Comparison of ENCODE assay signal across 8 cellular contexts in the genomic region with DNA sequence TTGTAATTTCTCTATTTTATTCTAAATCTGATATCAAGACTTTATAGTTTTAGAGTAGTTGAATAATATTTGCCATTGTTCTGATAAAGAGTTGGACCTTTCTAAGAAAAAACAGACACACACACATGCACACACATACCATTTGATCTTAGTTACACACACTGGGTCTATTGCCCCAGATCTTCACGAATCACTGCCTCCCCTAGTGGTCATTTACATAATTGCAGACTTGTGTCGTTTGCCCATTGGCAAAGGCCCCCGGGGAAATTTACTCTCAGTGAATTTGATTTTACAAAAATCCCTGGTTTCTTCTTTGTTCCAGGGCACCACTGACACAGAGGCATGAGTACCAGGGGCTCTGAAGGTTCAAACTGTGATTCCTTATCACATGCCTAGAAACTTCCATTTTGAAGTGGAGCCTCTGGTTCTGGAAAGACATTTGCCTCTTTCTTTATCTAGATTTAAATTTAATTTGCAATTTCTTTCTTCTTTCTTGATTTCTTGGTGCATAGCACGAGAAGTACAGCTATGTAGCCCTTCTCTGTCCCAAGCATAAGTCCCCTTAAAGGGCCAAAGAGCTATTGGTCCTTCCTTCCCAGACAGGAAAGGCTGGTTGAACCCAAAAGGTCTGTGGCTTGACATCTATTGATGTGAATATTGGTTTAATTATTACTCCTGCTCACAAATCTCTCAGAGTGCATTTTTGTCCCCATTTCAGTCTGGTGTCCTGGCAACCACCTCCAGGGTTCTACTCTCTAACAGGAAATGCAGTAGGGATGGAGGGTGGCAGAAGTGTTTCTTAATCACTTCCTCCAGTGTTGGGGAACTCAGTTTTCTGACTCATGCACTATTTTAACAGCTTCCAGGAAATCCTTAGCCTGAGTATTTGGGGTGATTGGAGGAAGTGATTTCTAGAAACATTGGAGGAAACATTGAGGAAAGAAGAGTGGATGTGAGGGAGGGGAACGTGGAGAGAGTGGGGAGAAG. TPM values are rescaled to one million over a fixed set of nuclear protein-coding genes. Genes with fewer than 3 reads are reported as not detected.
A peak's percentile ranks its signal among the peaks of the same experiment; 100 is the strongest.
DNase-seq lines count a peak whose midpoint lies in the region; ATAC-seq and TF ChIP-seq lines count a peak whose summit lies in the region.

No MANE protein-coding gene starts in this region.

- H3K4me1 Mint-ChIP-seq in activated T-cell treated with anti-CD3 and anti-CD28 coated beads, Interleukin-2, amount 50 U/mL, for 24 hours (ENCODE audit: low read depth) = peaks cover 3% of the 10 kb centered on the region
- peaks cover 6% of the 10 kb centered on the region for H3K4me1 Mint-ChIP-seq in activated CD4-positive, alpha-beta T cell treated with anti-CD3 and anti-CD28 coated beads, Interleukin-2, amount 10 ng/mL, durations not matched to agents 7 days and 5 days

- no peak for ATAC-seq in HG02571 (IDR thresholded peaks at IDR 0.05; ENCODE audit: unreplicated experiment)

- H3K9ac ChIP-seq in Karpas-422 (ENCODE audit: low read length) = no peak overlapping the region

- H3K9me3 Mint-ChIP-seq in activated T-cell treated with anti-CD3 and anti-CD28 coated beads, Interleukin-2, amount 50 U/mL, for 24 hours = no peaks in the 10 kb centered on the region
- no peaks in the 10 kb centered on the region for H3K9me3 Mint-ChIP-seq in activated CD4-positive, alpha-beta T cell treated with anti-CD3 and anti-CD28 coated beads, Interleukin-2, amount 10 ng/mL, durations not matched to agents 7 days and 5 days

- H3K36me3 ChIP-seq in Karpas-422 (ENCODE audit: insufficient read depth, low read length) (no peaks in the 10 kb centered on the region), hepatocyte (replicated peaks; ENCODE audit: insufficient read depth, low read depth) (no peaks in the 10 kb centered on the region)

- H3K4me3 ChIP-seq in Karpas-422 (ENCODE audit: low read length) = no peak overlapping the region
- H3K4me3 ChIP-seq in hepatocyte = no peak overlapping the region

- peak; percentile 29 for DNase-seq in activated T-cell treated with anti-CD3 and anti-CD28 coated beads for 4 hours
- no peak for DNase-seq in activated T-cell treated with anti-CD3 and anti-CD28 coated beads, Interleukin-2, amount 50 U/mL, for 24 hours
- peak; percentile 80 for DNase-seq in Karpas-422
- peak; percentile 50 for DNase-seq in activated CD4-positive, alpha-beta T cell treated with anti-CD3 and anti-CD28 coated beads, Interleukin-2, amount 10 ng/mL, durations not matched to agents 7 days and 5 days
- DNase-seq in hepatocyte (ENCODE audit: low spot score) = peak; percentile 41
- peak; percentile 20 to 37 for DNase-seq in stimulated activated CD4-positive, alpha-beta T cell treated with anti-CD3 and anti-CD28 coated beads, Interleukin-2, amount 100 ng/mL, for 48 hours
- DNase-seq in UCSD-AML1 (lab: John Stamatoyannopoulos, UW; ENCODE audit: unreplicated experiment) = no peak

- CTCF ChIA-PET in activated CD4-positive, alpha-beta T cell treated with anti-CD3 and anti-CD28 coated beads, Interleukin-2, amount 10 ng/mL, durations not matched to agents 7 days and 5 days (lab: Charles Lee) = no interaction called here

- no peaks in the 10 kb centered on the region for H3K36me3 Mint-ChIP-seq in activated T-cell treated with anti-CD3 and anti-CD28 coated beads, Interleukin-2, amount 50 U/mL, for 24 hours (ENCODE audit: low read depth)
- H3K36me3 Mint-ChIP-seq in activated CD4-positive, alpha-beta T cell treated with anti-CD3 and anti-CD28 coated beads, Interleukin-2, amount 10 ng/mL, durations not matched to agents 7 days and 5 days (ENCODE audit: low read depth) = no peaks in the 10 kb centered on the region

- H3K4me1 ChIP-seq in Karpas-422 (ENCODE audit: low read length) (no peaks in the 10 kb centered on the region), hepatocyte (ENCODE audit: insufficient read depth) (no peaks in the 10 kb centered on the region)

- 25% methylated on average over 5 of the region's 5 CpGs for WGBS in hepatocyte (ENCODE audit: low lambda C conversion rate, missing lambda C conversion rate)

- H3K27me3 Mint-ChIP-seq in activated T-cell treated with anti-CD3 and anti-CD28 coated beads, Interleukin-2, amount 50 U/mL, for 24 hours = peaks cover 57% of the 10 kb centered on the region
- H3K27me3 Mint-ChIP-seq in activated CD4-positive, alpha-beta T cell treated with anti-CD3 and anti-CD28 coated beads, Interleukin-2, amount 10 ng/mL, durations not matched to agents 7 days and 5 days = peaks cover 23% of the 10 kb centered on the region

- H3K9me3 ChIP-seq in Karpas-422 (ENCODE audit: low read length) (no peaks in the 10 kb centered on the region), hepatocyte (ENCODE audit: low read depth) (no peaks in the 10 kb centered on the region)

- POLR2A ChIA-PET in activated CD4-positive, alpha-beta T cell treated with anti-CD3 and anti-CD28 coated beads, Interleukin-2, amount 10 ng/mL, durations not matched to agents 7 days and 5 days (lab: Charles Lee) = no interaction called here

- 0 out of 2 replicates have a peak, but pooled peaks cover 3% of the 10 kb centered on the region for H3K27me3 ChIP-seq in Karpas-422 (ENCODE audit: low read length)
- peaks cover 18% of the 10 kb centered on the region for H3K27me3 ChIP-seq in hepatocyte

- no peaks in the 10 kb centered on the region for H3K79me2 ChIP-seq in Karpas-422 (ENCODE audit: low read length)
- H3K79me2 ChIP-seq in hepatocyte = no peaks in the 10 kb centered on the region

- H3K27ac ChIP-seq in Karpas-422 (ENCODE audit: low read length) = no peak overlapping the region
- H3K27ac ChIP-seq in hepatocyte = no peak overlapping the region

- TF ChIP-seq CTCF in hepatocyte (IDR thresholded peaks at IDR 0.05; ENCODE audit: poor library complexity) = peak; percentile 49

- no peak overlapping the region for H3K4me3 Mint-ChIP-seq in activated T-cell treated with anti-CD3 and anti-CD28 coated beads, Interleukin-2, amount 50 U/mL, for 24 hours
- H3K4me3 Mint-ChIP-seq in activated CD4-positive, alpha-beta T cell treated with anti-CD3 and anti-CD28 coated beads, Interleukin-2, amount 10 ng/mL, durations not matched to agents 7 days and 5 days = no peak overlapping the region

- no peaks in the 10 kb centered on the region for H4K20me1 ChIP-seq in Karpas-422 (ENCODE audit: insufficient read depth, low read depth, low read length)
- H4K20me1 ChIP-seq in hepatocyte (ENCODE audit: insufficient read depth, poor library complexity, severe bottlenecking) = no peaks in the 10 kb centered on the region

- no peak overlapping the region for H3K27ac Mint-ChIP-seq in activated T-cell treated with anti-CD3 and anti-CD28 coated beads, Interleukin-2, amount 50 U/mL, for 24 hours
- no peak overlapping the region for H3K27ac Mint-ChIP-seq in activated CD4-positive, alpha-beta T cell treated with anti-CD3 and anti-CD28 coated beads, Interleukin-2, amount 10 ng/mL, durations not matched to agents 7 days and 5 days

- H3K4me2 ChIP-seq in Karpas-422 (ENCODE audit: low read depth, low read length, poor library complexity, severe bottlenecking) (no peak overlapping the region), hepatocyte (no peak overlapping the region)

- H3K9me2 ChIP-seq in Karpas-422 (replicated peaks; ENCODE audit: insufficient read depth, low read length) (no peaks in the 10 kb centered on the region), hepatocyte (replicated peaks; ENCODE audit: insufficient read depth) (no peaks in the 10 kb centered on the region)

- H2AFZ ChIP-seq in Karpas-422 (ENCODE audit: low read length) (no peak overlapping the region), hepatocyte (no peak overlapping the region)

RNA-seq across cellular contexts. Expression of a gene that starts 32.4 kb away (rescaled TPM):
- not detected in 2 replicates for total RNA-seq in Karpas-422 (2014; rRNA removed; shearing (Covaris generic); ENCODE audit: low replicate concordance)
- not detected for total RNA-seq in activated CD4-positive, alpha-beta T cell treated with anti-CD3 and anti-CD28 coated beads, Interleukin-2, amount 10 ng/mL, durations not matched to agents 7 days and 5 days
- 1.5 and 2.2 TPM in 2 replicates for total RNA-seq in hepatocyte
- polyA plus RNA-seq in hepatocyte = 1.6 and 1.7 TPM in 2 replicates

Comparison
In these comparisons a context has a peak if more than half of its experiments do, and no peak if none do; other contexts are left out.
1. DNase-seq: peak in activated T-cell treated with anti-CD3 and anti-CD28 coated beads for 4 hours (single experiment), Karpas-422 (single experiment), activated CD4-positive, alpha-beta T cell treated with anti-CD3 and anti-CD28 coated beads, Interleukin-2, amount 10 ng/mL, durations not matched to agents 7 days and 5 days (single experiment), hepatocyte (single experiment) and stimulated activated CD4-positive, alpha-beta T cell treated with anti-CD3 and anti-CD28 coated beads, Interleukin-2, amount 100 ng/mL, for 48 hours (2 of 2); none in activated T-cell treated with anti-CD3 and anti-CD28 coated beads, Interleukin-2, amount 50 U/mL, for 24 hours (single experiment) and UCSD-AML1 (single experiment).